ENCODE assay signal across 22 cellular contexts in the genomic region with DNA sequence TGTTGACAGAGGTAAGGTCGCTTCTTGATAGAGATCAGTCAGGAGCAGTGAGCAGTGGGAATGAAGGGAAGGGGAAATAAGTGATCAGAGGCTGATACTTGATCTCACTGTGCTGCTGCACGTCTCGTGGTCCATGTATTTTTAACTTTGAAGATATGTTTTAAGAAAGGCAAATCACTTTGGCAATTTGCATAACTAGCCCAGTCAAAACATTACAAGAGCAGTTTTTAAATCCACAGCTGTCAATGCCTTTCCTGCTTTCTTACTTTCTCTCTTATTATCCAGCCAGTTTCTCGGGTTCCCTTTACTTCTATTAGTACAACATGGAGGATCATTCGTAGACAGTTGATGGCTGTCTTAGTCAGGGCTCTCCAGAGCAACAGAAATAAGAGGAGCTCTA.
DNase-seq lines count a peak whose midpoint lies in the region; ATAC-seq and TF ChIP-seq lines count a peak whose summit lies in the region.
"Had no signal": no experiment of that assay in that cellular context is flagged by ENCODE, and none has a peak within 500 bp of the region (broad histone marks: within the 10 kb centered on the region; RNA-seq: fewer than 3 reads in every experiment).

No MANE protein-coding gene starts in this region.

- H3K27ac ChIP-seq in colonic mucosa (no peak overlapping the region), heart left ventricle (no peak overlapping the region)
- H3K27ac ChIP-seq: neural progenitor cell, spleen, suprapubic skin had no signal

- no peak overlapping the region for H3K9ac ChIP-seq in endocrine pancreas (ENCODE audit: control insufficient read depth, insufficient read depth, low read length)
- no peak overlapping the region for H3K9ac ChIP-seq in colonic mucosa (ENCODE audit: low read depth in 2 of 2, low read length in 2 of 2)
- H3K9ac ChIP-seq: neural progenitor cell had no signal

- 46 to 58% (median 51%) methylated on average over 5 of the region's 5 CpGs for WGBS in heart left ventricle, 4 donors

- ATAC-seq in GM18870 (IDR thresholded peaks at IDR 0.05; ENCODE audit: unreplicated experiment) (peak; percentile 81), GM21576 (IDR thresholded peaks at IDR 0.05; ENCODE audit: unreplicated experiment) (peak; percentile 61), HG03066 (IDR thresholded peaks at IDR 0.05; ENCODE audit: low read depth, unreplicated experiment) (peak; percentile 37), heart left ventricle (no peak)

- no peaks in the 10 kb centered on the region for H3K36me3 ChIP-seq in endocrine pancreas (ENCODE audit: control insufficient read depth, insufficient read depth, low read length)
- H3K36me3 ChIP-seq in colonic mucosa, result no peaks in the 10 kb centered on the region
- no peaks in the 10 kb centered on the region for H3K36me3 ChIP-seq in heart left ventricle
- H3K36me3 ChIP-seq: neural progenitor cell, spleen, suprapubic skin had no signal

- H3K4me1 ChIP-seq in endocrine pancreas (ENCODE audit: control insufficient read depth, insufficient read depth, low read length), result peaks cover 5% of the 10 kb centered on the region
- H3K4me1 ChIP-seq in colonic mucosa, result no peaks in the 10 kb centered on the region
- no peaks in the 10 kb centered on the region for H3K4me1 ChIP-seq in heart left ventricle
- H3K4me1 ChIP-seq: Caco-2, spleen, suprapubic skin had no signal

- H3K4me3 ChIP-seq in endocrine pancreas (ENCODE audit: control insufficient read depth, insufficient read depth, low read length) (peak overlapping the region; percentile 75), colonic mucosa (no peak overlapping the region), heart left ventricle (no peak overlapping the region)
- H3K4me3 ChIP-seq: neural progenitor cell, spleen, suprapubic skin had no signal

- intact Hi-C loops in colonic mucosa (cut with DNase I) (no loop called here), heart left ventricle (cut with DNase I) (no loop called here)

- no peaks in the 10 kb centered on the region for H3K9me3 ChIP-seq in endocrine pancreas (ENCODE audit: control insufficient read depth, low read length)
- H3K9me3 ChIP-seq in colonic mucosa, result no peaks in the 10 kb centered on the region
- no peaks in the 10 kb centered on the region for H3K9me3 ChIP-seq in heart left ventricle
- H3K9me3 ChIP-seq: Caco-2, spleen, suprapubic skin had no signal

- no peak for TF ChIP-seq CTCF in colonic mucosa (IDR thresholded peaks at IDR 0.05)
- no peak for TF ChIP-seq CTCF in heart left ventricle (IDR thresholded peaks at IDR 0.05)

- DNase-seq in COLO829 (ENCODE audit: low spot score) (no peak), colonic mucosa (no peak), heart left ventricle (no peak), RKO (ENCODE audit: low spot score) (no peak)
- DNase-seq: activated CD4-positive, alpha-beta T cell treated with anti-CD3 and anti-CD28 coated beads, Interleukin-2, amount 10 ng/mL, durations not matched to agents 7 days and 5 days; activated naive CD4-positive, alpha-beta T cell; activated T-cell treated with anti-CD3 and anti-CD28 coated beads for 4 hours; aorta; Caco-2; GDM1; HCEC 1CT; Karpas-422; mesendoderm; NK-92 treated with Interleukin-12 subunit alpha and Interleukin-12 subunit beta, amount 100 ng/mL, for 24 hours; spleen; SW 1271 had no signal

- no peak for TF ChIP-seq POLR2A in heart left ventricle (IDR thresholded peaks at IDR 0.05)

- H3K27me3 ChIP-seq in endocrine pancreas (ENCODE audit: control insufficient read depth, insufficient read depth, low read length) (no peaks in the 10 kb centered on the region), colonic mucosa (no peaks in the 10 kb centered on the region), heart left ventricle (no peaks in the 10 kb centered on the region)
- H3K27me3 ChIP-seq: neural progenitor cell, spleen, suprapubic skin had no signal

Comparison
In these comparisons a context has a peak if more than half of its experiments do, and no peak if none do; other contexts are left out.
1. ATAC-seq: peak in GM18870 (single experiment), GM21576 (single experiment) and HG03066 (single experiment); none in heart left ventricle (0 of 4).